Comparison of ENCODE assay signal across 15 cellular contexts in genomic region chr15:57281357-57281756, GRCh38.
DNase-seq lines count a peak whose midpoint lies in the region; ATAC-seq and TF ChIP-seq lines count a peak whose summit lies in the region.
"Had no signal": no experiment of that assay in that cellular context is flagged by ENCODE, and none has a peak within 500 bp of the region (broad histone marks: within the 10 kb centered on the region; RNA-seq: fewer than 3 reads in every experiment).

No MANE protein-coding gene starts in this region.

- peaks cover 6% of the 10 kb centered on the region for H3K4me1 ChIP-seq in left ventricle myocardium inferior

- no peaks in the 10 kb centered on the region for H3K9me3 Mint-ChIP-seq in nephron progenitor cell
- H3K9me3 Mint-ChIP-seq in natural killer cell treated with Interleukin-12 subunit alpha and Interleukin-12 subunit beta and Interleukin-15 and Interleukin-18, amount 100 ng/mL, for 72 hours, result no peaks in the 10 kb centered on the region
- H3K9me3 Mint-ChIP-seq: activated naive CD4-positive, alpha-beta T cell treated with anti-CD3 and anti-CD28 coated beads, Interleukin-2, amount 50 U/mL, for 72 hours; naive thymus-derived CD8-positive, alpha-beta T cell had no signal

- peaks cover 14% of the 10 kb centered on the region for H3K4me1 Mint-ChIP-seq in nephron progenitor cell
- H3K4me1 Mint-ChIP-seq in natural killer cell treated with Interleukin-12 subunit alpha and Interleukin-12 subunit beta and Interleukin-15 and Interleukin-18, amount 100 ng/mL, for 72 hours (ENCODE audit: low read depth in 2 of 2), result peaks cover 4 to 8% of the 10 kb centered on the region in 2 donors

- no peak overlapping the region for H3K4me3 Mint-ChIP-seq in nephron progenitor cell
- H3K4me3 Mint-ChIP-seq in natural killer cell treated with Interleukin-12 subunit alpha and Interleukin-12 subunit beta and Interleukin-15 and Interleukin-18, amount 100 ng/mL, for 72 hours, result no peak overlapping the region

- H3K27ac Mint-ChIP-seq in nephron progenitor cell, result peak overlapping the region; percentile 66
- no peak overlapping the region for H3K27ac Mint-ChIP-seq in natural killer cell treated with Interleukin-12 subunit alpha and Interleukin-12 subunit beta and Interleukin-15 and Interleukin-18, amount 100 ng/mL, for 72 hours

- intact Hi-C loops in left ventricle myocardium inferior (cut with micrococcal nuclease), result no loop called here

- no peak overlapping the region for H3K27ac ChIP-seq in left ventricle myocardium inferior (replicated peaks)

- no peak overlapping the region for H3K4me3 ChIP-seq in left ventricle myocardium inferior
- H3K4me3 ChIP-seq: skin epidermis had no signal

- H3K36me3 ChIP-seq in left ventricle myocardium inferior, result peaks cover 52% of the 10 kb centered on the region

- no peak for TF ChIP-seq CTCF in nephron progenitor cell (IDR thresholded peaks at IDR 0.05)
- TF ChIP-seq CTCF in left ventricle myocardium inferior (IDR thresholded peaks at IDR 0.05; ENCODE audit: borderline replicate concordance), result no peak

- peaks cover 3% of the 10 kb centered on the region for H3K27me3 Mint-ChIP-seq in nephron progenitor cell (ENCODE audit: low read depth, poor library complexity)
- no peaks in the 10 kb centered on the region for H3K27me3 Mint-ChIP-seq in natural killer cell treated with Interleukin-12 subunit alpha and Interleukin-12 subunit beta and Interleukin-15 and Interleukin-18, amount 100 ng/mL, for 72 hours
- H3K27me3 Mint-ChIP-seq: naive thymus-derived CD8-positive, alpha-beta T cell had no signal

- H3K9me3 ChIP-seq in left ventricle myocardium inferior (replicated peaks), result no peaks in the 10 kb centered on the region
- H3K9me3 ChIP-seq: SK-N-SH had no signal

- no peaks in the 10 kb centered on the region for H3K27me3 ChIP-seq in left ventricle myocardium inferior (ENCODE audit: low read depth)

- peaks cover 80% of the 10 kb centered on the region for H3K36me3 Mint-ChIP-seq in nephron progenitor cell (ENCODE audit: low read depth)
- H3K36me3 Mint-ChIP-seq in natural killer cell treated with Interleukin-12 subunit alpha and Interleukin-12 subunit beta and Interleukin-15 and Interleukin-18, amount 100 ng/mL, for 72 hours, result peaks cover 17% of the 10 kb centered on the region

- DNase-seq in NAMALWA (ENCODE audit: low spot score) (peak; percentile 66), nephron progenitor cell (no peak), left ventricle myocardium inferior (no peak), C1 segment of cervical spinal cord (lab: John Stamatoyannopoulos, UW) (no peak)
- no peak for DNase-seq in natural killer cell treated with Interleukin-12 subunit alpha and Interleukin-12 subunit beta and Interleukin-15 and Interleukin-18, amount 100 ng/mL, for 72 hours (ENCODE audit: low spot score)
- no peak for DNase-seq in stimulated activated CD4-positive, alpha-beta T cell treated with anti-CD3 and anti-CD28 coated beads, Interleukin-4, amount 100 ng/mL, for 24 hours
- DNase-seq: activated CD4-positive, alpha-beta T cell treated with anti-CD3 and anti-CD28 coated beads, Interleukin-2, amount 50 U/mL, for 4 hours; cortex of kidney; naive thymus-derived CD8-positive, alpha-beta T cell; NCI-H2227 treated with DMSO at 0.1 percent for 48 hours; SK-N-SH had no signal

- peak; percentile 66 for ATAC-seq in GM19035 (IDR thresholded peaks at IDR 0.05; ENCODE audit: unreplicated experiment)
- ATAC-seq in HG02623 (IDR thresholded peaks at IDR 0.05; ENCODE audit: unreplicated experiment), result peak; percentile 39
- no peak for ATAC-seq in natural killer cell treated with Interleukin-12 subunit alpha and Interleukin-12 subunit beta and Interleukin-15 and Interleukin-18, amount 100 ng/mL, for 72 hours
- ATAC-seq: activated naive CD4-positive, alpha-beta T cell treated with anti-CD3 and anti-CD28 coated beads, Interleukin-2, amount 50 U/mL, for 72 hours; naive thymus-derived CD8-positive, alpha-beta T cell had no signal

Comparison
In these comparisons a context has a peak if more than half of its experiments do, and no peak if none do; other contexts are left out.
1. ATAC-seq: peak in GM19035 (single experiment) and HG02623 (single experiment); none in natural killer cell treated with Interleukin-12 subunit alpha and Interleukin-12 subunit beta and Interleukin-15 and Interleukin-18, amount 100 ng/mL, for 72 hours (0 of 2).